In the genomic region with DNA sequence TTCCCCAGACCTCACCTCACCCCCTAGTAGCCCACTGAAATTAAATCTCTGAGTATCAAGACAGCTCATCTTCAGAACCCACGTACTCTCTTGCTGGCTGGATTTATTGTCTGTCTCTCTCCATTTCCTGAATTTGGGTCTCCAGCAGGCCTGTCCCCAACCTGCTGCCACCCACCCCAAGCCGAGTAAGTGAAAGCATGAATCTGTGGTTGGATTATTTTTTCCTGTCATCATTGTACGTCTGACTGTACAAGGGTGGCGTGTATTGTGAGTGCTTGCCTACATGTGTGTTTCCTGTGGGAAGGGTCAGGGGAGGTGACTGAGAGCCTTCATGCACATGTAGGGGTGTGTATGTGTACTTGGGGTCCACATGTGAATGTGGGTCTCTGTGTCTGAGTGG, we compare ENCODE assay signal across 15 cellular contexts. TPM values are rescaled to one million over a fixed set of nuclear protein-coding genes. Genes with fewer than 3 reads are reported as not detected.
DNase-seq lines count a peak whose midpoint lies in the region; ATAC-seq lines count a peak whose summit lies in the region.
"Had no signal": no experiment of that assay in that cellular context is flagged by ENCODE, and none has a peak within 500 bp of the region (broad histone marks: within the 10 kb centered on the region; RNA-seq: fewer than 3 reads in every experiment).

No MANE protein-coding gene starts in this region.

- H3K9ac ChIP-seq in BLaER1 (peak overlapping the region; percentile 23; the same call in 1 of the 2 replicates), mucosa of rectum (ENCODE audit: low read depth in 1 of 2, low read length in 2 of 2) (no peak overlapping the region)
- H3K9ac ChIP-seq: parathyroid adenoma had no signal

- peaks cover 40% of the 10 kb centered on the region for H3K4me1 ChIP-seq in BLaER1
- H3K4me1 ChIP-seq in mucosa of rectum (ENCODE audit: control insufficient read depth in 2 of 2, insufficient read depth in 2 of 2, low read length in 2 of 2): peaks cover 31 to 37% of the 10 kb centered on the region in 2 donors
- H3K4me1 ChIP-seq: parathyroid adenoma had no signal

- H3K36me3 ChIP-seq in BLaER1 (no peaks in the 10 kb centered on the region), mucosa of rectum (ENCODE audit: control insufficient read depth in 2 of 2, insufficient read depth in 2 of 2, low read length in 2 of 2) (no peaks in the 10 kb centered on the region)
- H3K36me3 ChIP-seq: breast epithelium had no signal

- H3K9me3 ChIP-seq in BLaER1: no peaks in the 10 kb centered on the region
- no peaks in the 10 kb centered on the region for H3K9me3 ChIP-seq in mucosa of rectum (ENCODE audit: control insufficient read depth in 2 of 2, low read length in 2 of 2)
- H3K9me3 ChIP-seq: breast epithelium had no signal

- H3K27ac ChIP-seq in BLaER1 (peak overlapping the region; percentile 51), mucosa of rectum (ENCODE audit: low read depth in 2 of 2, low read length in 2 of 2) (peak overlapping the region; percentile 28 to 56)
- H3K27ac ChIP-seq: breast epithelium, HL-60, parathyroid adenoma had no signal

- H4K20me1 ChIP-seq in BLaER1: no peaks in the 10 kb centered on the region

- H3K4me3 ChIP-seq in BLaER1 (no peak overlapping the region), mucosa of rectum (ENCODE audit: low read length in 2 of 2) (no peak overlapping the region)
- H3K4me3 ChIP-seq: breast epithelium had no signal

- H3K36me3 Mint-ChIP-seq in activated T-cell treated with anti-CD3 and anti-CD28 coated beads, Interleukin-2, amount 50 U/mL, for 72 hours (ENCODE audit: insufficient read depth in 2 of 2): no peaks in the 10 kb centered on the region

- H3K4me1 Mint-ChIP-seq in activated T-cell treated with anti-CD3 and anti-CD28 coated beads, Interleukin-2, amount 50 U/mL, for 72 hours (ENCODE audit: low read depth): peaks cover 57% of the 10 kb centered on the region

- no peaks in the 10 kb centered on the region for H3K9me3 Mint-ChIP-seq in activated T-cell treated with anti-CD3 and anti-CD28 coated beads, Interleukin-2, amount 50 U/mL, for 72 hours

- DNase-seq in MV-4-11 (lab: John Stamatoyannopoulos, UW): peak; percentile 47
- peak; percentile 73 to 81 for DNase-seq in activated T-cell treated with anti-CD3 and anti-CD28 coated beads, Interleukin-2, amount 50 U/mL, for 72 hours
- no peak for DNase-seq in dermis blood vessel endothelial cell
- no peak for DNase-seq in NCI-H526 (lab: John Stamatoyannopoulos, UW)
- DNase-seq: ACHN, hippocampal formation, mesendoderm, NCI-H510A treated with DMSO at 0.1 percent for 48 hours had no signal

- peak overlapping the region; percentile 59 for H3K4me2 ChIP-seq in BLaER1

- peaks cover 5% of the 10 kb centered on the region for H3K27me3 Mint-ChIP-seq in activated T-cell treated with anti-CD3 and anti-CD28 coated beads, Interleukin-2, amount 50 U/mL, for 72 hours (ENCODE audit: low read depth)

- peak; percentile 89 to 90 for ATAC-seq in activated T-cell treated with anti-CD3 and anti-CD28 coated beads, Interleukin-2, amount 50 U/mL, for 72 hours (replicated peaks in 1 of 2)
- ATAC-seq in HG02885 (IDR thresholded peaks at IDR 0.05; ENCODE audit: poor library complexity, unreplicated experiment) (no peak), GM18858 (IDR thresholded peaks at IDR 0.05; ENCODE audit: unreplicated experiment) (no peak)

- H3K27ac Mint-ChIP-seq in activated T-cell treated with anti-CD3 and anti-CD28 coated beads, Interleukin-2, amount 50 U/mL, for 72 hours: peak overlapping the region; percentile 34

- H3K27me3 ChIP-seq in BLaER1: no peaks in the 10 kb centered on the region
- H3K27me3 ChIP-seq in mucosa of rectum (ENCODE audit: control insufficient read depth in 2 of 2, insufficient read depth in 2 of 2, low read length in 2 of 2): no peaks in the 10 kb centered on the region
- H3K27me3 ChIP-seq: breast epithelium had no signal

- H3K4me3 Mint-ChIP-seq in activated T-cell treated with anti-CD3 and anti-CD28 coated beads, Interleukin-2, amount 50 U/mL, for 72 hours: peak overlapping the region; percentile 59 to 67

RNA-seq across cellular contexts. Expression of a gene that starts 5.4 kb away (rescaled TPM):
- not detected for total RNA-seq in activated T-cell treated with anti-CD3 and anti-CD28 coated beads, Interleukin-2, amount 50 U/mL, for 72 hours
- total RNA-seq in dermis blood vessel endothelial cell: not detected in 2 replicates
- total RNA-seq: breast epithelium had no signal

RNA-seq across cellular contexts. Expression of a gene that starts 7.7 kb away (rescaled TPM):
- total RNA-seq in activated T-cell treated with anti-CD3 and anti-CD28 coated beads, Interleukin-2, amount 50 U/mL, for 72 hours: 100 to 1,000 TPM in 1 of 2 donors, 10 to 100 TPM in 1; 93.7 to 126 TPM
- 0.23 and 0.68 TPM in 2 replicates for total RNA-seq in dermis blood vessel endothelial cell

RNA-seq across cellular contexts. Expression of a gene that starts 9.7 kb away (rescaled TPM):
- total RNA-seq in activated T-cell treated with anti-CD3 and anti-CD28 coated beads, Interleukin-2, amount 50 U/mL, for 72 hours: not detected
- total RNA-seq in dermis blood vessel endothelial cell: not detected in 2 replicates
- total RNA-seq: breast epithelium had no signal

RNA-seq across cellular contexts. Expression of a gene that starts 12.5 kb away (rescaled TPM):
- total RNA-seq in activated T-cell treated with anti-CD3 and anti-CD28 coated beads, Interleukin-2, amount 50 U/mL, for 72 hours: not detected
- not detected in 2 replicates for total RNA-seq in dermis blood vessel endothelial cell
- total RNA-seq: breast epithelium had no signal

RNA-seq across cellular contexts. Expression of a gene that starts 17.4 kb away (rescaled TPM):
- total RNA-seq in activated T-cell treated with anti-CD3 and anti-CD28 coated beads, Interleukin-2, amount 50 U/mL, for 72 hours: not detected
- not detected in 2 replicates for total RNA-seq in dermis blood vessel endothelial cell
- total RNA-seq: breast epithelium had no signal

Comparison
In these comparisons a context has a peak if more than half of its experiments do, and no peak if none do; other contexts are left out.
1. DNase-seq: peak in MV-4-11 (single experiment) and activated T-cell treated with anti-CD3 and anti-CD28 coated beads, Interleukin-2, amount 50 U/mL, for 72 hours (2 of 2); none in dermis blood vessel endothelial cell (single experiment) and NCI-H526 (0 of 2).
2. ATAC-seq: peak in activated T-cell treated with anti-CD3 and anti-CD28 coated beads, Interleukin-2, amount 50 U/mL, for 72 hours (2 of 2); none in HG02885 (single experiment) and GM18858 (single experiment).
3. RNA of a gene that starts 7.7 kb away (total RNA-seq): 93.7 to 126 TPM in activated T-cell treated with anti-CD3 and anti-CD28 coated beads, Interleukin-2, amount 50 U/mL, for 72 hours; 0.23 to 0.68 TPM in dermis blood vessel endothelial cell; every median in the first group is over 10 times any median in the second.